Comparison of ENCODE assay signal across 12 cellular contexts in the genomic region with DNA sequence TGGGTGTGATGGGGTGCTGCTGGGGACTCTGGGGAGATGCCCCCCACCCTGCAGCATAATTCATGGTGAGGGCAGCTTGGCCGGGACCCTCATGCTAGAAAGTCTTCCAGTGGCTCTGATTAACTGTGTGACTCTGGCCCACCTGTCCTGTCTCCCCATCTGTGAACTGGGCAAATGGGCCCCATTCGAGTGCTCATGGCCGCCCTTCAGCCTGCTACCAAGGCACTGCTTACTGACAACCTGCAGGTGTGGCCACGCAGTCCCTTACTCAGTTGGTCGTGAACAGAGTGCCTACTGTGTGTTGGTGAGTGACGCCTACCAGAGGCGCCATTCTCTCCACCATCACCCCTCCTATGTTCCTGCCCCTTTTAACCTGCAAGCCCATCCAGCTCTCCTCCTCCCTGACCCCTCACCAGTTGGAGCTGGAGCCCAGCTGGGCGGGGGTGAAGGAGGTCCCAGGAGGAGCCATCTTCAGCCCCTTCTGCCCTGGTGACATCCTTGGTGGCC.
DNase-seq lines count a peak whose midpoint lies in the region; ATAC-seq, FAIRE-seq and TF ChIP-seq lines count a peak whose summit lies in the region.
"Had no signal": no experiment of that assay in that cellular context is flagged by ENCODE, and none has a peak within 500 bp of the region (broad histone marks: within the 10 kb centered on the region; RNA-seq: fewer than 3 reads in every experiment).

No MANE protein-coding gene starts in this region.

- peaks cover 95% of the 10 kb centered on the region for H3K4me1 Mint-ChIP-seq in neural progenitor cell

- H2AFZ ChIP-seq in endothelial cell of umbilical vein (ENCODE audit: low read depth, low read length) = no peak overlapping the region
- H2AFZ ChIP-seq in neural progenitor cell (replicated peaks) = no peak overlapping the region

- POLR2A ChIA-PET in endothelial cell of umbilical vein (lab: Charles Lee) = no interaction called here

- DNase-seq in heart right ventricle (no peak), Right ventricle myocardium superior (no peak), endothelial cell of umbilical vein (ENCODE audit: low read depth, low spot score) (no peak), neural progenitor cell (ENCODE audit: low spot score) (no peak), urothelium cell line (ENCODE audit: low spot score) (no peak), NCI-H2081 treated with DMSO at 0.1 percent for 48 hours (lab: John Stamatoyannopoulos, UW) (no peak), sciatic nerve (ENCODE audit: low spot score) (no peak), SW480 (ENCODE audit: low spot score) (no peak)
- DNase-seq: activated CD4-positive, CD25-positive, alpha-beta regulatory T cell treated with anti-CD3 and anti-CD28 coated beads, Interleukin-2, amount 50 U/mL, for 72 hours; activated T-cell treated with anti-CD3 and anti-CD28 coated beads for 4 hours; MV-4-11 had no signal

- H3K36me3 ChIP-seq in heart right ventricle = peaks cover 0 to 9% (median 0%) of the 10 kb centered on the region in 9 donors
- no peaks in the 10 kb centered on the region for H3K36me3 ChIP-seq in endothelial cell of umbilical vein (ENCODE audit: control insufficient read depth in 2 of 2, extremely low read depth in 1 of 2, insufficient read depth in 2 of 2, low read length in 2 of 2)
- H3K36me3 ChIP-seq in neural progenitor cell = no peaks in the 10 kb centered on the region

- H3K27ac Mint-ChIP-seq in neural progenitor cell = peak overlapping the region; percentile 91
- H3K27ac Mint-ChIP-seq: dendritic cell treated with granulocyte-macrophage colony-stimulating factor and Interleukin-4, amounts not matched to agents 40 ng/mL and 50 ng/mL, for 4 days had no signal

- TF ChIP-seq CTCF in heart right ventricle (IDR thresholded peaks at IDR 0.05) (no peak), endothelial cell of umbilical vein (IDR thresholded peaks at IDR 0.05; ENCODE audit: extremely low read depth in 1 of 2, insufficient read depth in 1 of 2, low read depth in 1 of 2, low read length in 2 of 2) (no peak), neural progenitor cell (IDR thresholded peaks at IDR 0.05) (no peak)

- H3K9me3 Mint-ChIP-seq in neural progenitor cell = no peaks in the 10 kb centered on the region
- H3K9me3 Mint-ChIP-seq: dendritic cell treated with granulocyte-macrophage colony-stimulating factor and Interleukin-4, amounts not matched to agents 40 ng/mL and 50 ng/mL, for 4 days had no signal

- no TSS peak for BruUV-seq in endothelial cell of umbilical vein (replicated peaks; lab: Mats Ljungman, UMichigan)

- no peak overlapping the region for H3K4me3 ChIP-seq in heart right ventricle
- no peak overlapping the region for H3K4me3 ChIP-seq in endothelial cell of umbilical vein (replicated peaks in 1 of 3; ENCODE audit: insufficient read depth in 1 of 3, low read depth in 1 of 3, low read length in 3 of 3)
- H3K4me3 ChIP-seq in neural progenitor cell = no peak overlapping the region

- FAIRE-seq in endothelial cell of umbilical vein (lab: Jason Lieb, UNC) (no peak), urothelium cell line (lab: Jason Lieb, UNC) (peak; percentile 5)

- H3K9me1 ChIP-seq in endothelial cell of umbilical vein (replicated peaks; ENCODE audit: control insufficient read depth, extremely low read depth, insufficient read depth, low read length) = no peaks in the 10 kb centered on the region

- peaks cover 10% of the 10 kb centered on the region for H3K27me3 Mint-ChIP-seq in neural progenitor cell (ENCODE audit: insufficient read depth, low read depth)
- H3K27me3 Mint-ChIP-seq: dendritic cell treated with granulocyte-macrophage colony-stimulating factor and Interleukin-4, amounts not matched to agents 40 ng/mL and 50 ng/mL, for 4 days had no signal

- H3K4me1 ChIP-seq in heart right ventricle (peaks cover 73 to 100% (median 93%) of the 10 kb centered on the region in 9 donors), endothelial cell of umbilical vein (ENCODE audit: control insufficient read depth, extremely low read depth, insufficient read depth, low read length) (peaks cover 55% of the 10 kb centered on the region), neural progenitor cell (peaks cover 51% of the 10 kb centered on the region)

- peak overlapping the region in 9 of 10 donors; percentile 24 to 91 (median 70) for H3K27ac ChIP-seq in heart right ventricle
- peak overlapping the region; percentile 64 for H3K27ac ChIP-seq in endothelial cell of umbilical vein (ENCODE audit: insufficient read depth, low read depth, low read length)
- H3K27ac ChIP-seq in neural progenitor cell = no peak overlapping the region

- H3K9ac ChIP-seq in endothelial cell of umbilical vein (replicated peaks; ENCODE audit: extremely low read depth, insufficient read depth, low read length) = peak overlapping the region; percentile 56
- H3K9ac ChIP-seq in neural progenitor cell = no peak overlapping the region

- ATAC-seq in heart right ventricle (no peak), Right ventricle myocardium superior (ENCODE audit: poor library complexity) (no peak), sciatic nerve (no peak)

- intact Hi-C loops in heart right ventricle (cut with DNase I) = loop anchor here in 1 of 10 donors (10.0 kb wide), 1 partner anchor 103 kb away; no protein-coding TSS in a partner anchor
- intact Hi-C loops in Right ventricle myocardium superior (cut with DNase I) = no loop called here
- intact Hi-C loops in endothelial cell of umbilical vein (cut with micrococcal nuclease) = loop anchor here (5.0 kb wide), 1 partner anchor 111 kb away; a partner anchor contains a TSS
- intact Hi-C loops in sciatic nerve (cut with DNase I) = no loop called here

- peak overlapping the region; percentile 78 for H3K4me3 Mint-ChIP-seq in neural progenitor cell
- H3K4me3 Mint-ChIP-seq: dendritic cell treated with granulocyte-macrophage colony-stimulating factor and Interleukin-4, amounts not matched to agents 40 ng/mL and 50 ng/mL, for 4 days had no signal

- no peak for TF ChIP-seq POLR2A in endothelial cell of umbilical vein (IDR thresholded peaks at IDR 0.05; ENCODE audit: low read depth, low read length)

- dilution Hi-C loops in endothelial cell of umbilical vein (cut with MboI; ENCODE audit: extremely low pct_ligation_motif_present, low sequenced_read_pairs) = no loop called here

- H4K20me1 ChIP-seq in endothelial cell of umbilical vein (replicated peaks; ENCODE audit: control insufficient read depth, extremely low read depth, insufficient read depth, low read length) (no peaks in the 10 kb centered on the region), neural progenitor cell (ENCODE audit: low read depth) (peaks cover 71% of the 10 kb centered on the region)

- WGBS in heart right ventricle, 2 donors = 82 to 84% methylated on average over 8 of the region's 8 CpGs

- H3K79me2 ChIP-seq in endothelial cell of umbilical vein (ENCODE audit: control insufficient read depth, insufficient read depth, low read length) = no peaks in the 10 kb centered on the region
- H3K79me2 ChIP-seq in neural progenitor cell (ENCODE audit: low read depth) = no peaks in the 10 kb centered on the region

- H3F3A ChIP-seq in neural progenitor cell (ENCODE audit: low read depth) = no peaks in the 10 kb centered on the region

- H3K4me2 ChIP-seq in endothelial cell of umbilical vein (ENCODE audit: insufficient read depth, low read length) = no peak overlapping the region
- H3K4me2 ChIP-seq in neural progenitor cell = peak overlapping the region; percentile 65

- H3K27me3 ChIP-seq in heart right ventricle = no peaks in the 10 kb centered on the region
- H3K27me3 ChIP-seq in endothelial cell of umbilical vein (ENCODE audit: control insufficient read depth in 2 of 2, insufficient read depth in 2 of 2, low read length in 2 of 2) = no peaks in the 10 kb centered on the region
- H3K27me3 ChIP-seq in neural progenitor cell = no peaks in the 10 kb centered on the region

- CTCF ChIA-PET in endothelial cell of umbilical vein (lab: Charles Lee) = interaction anchor here (2.8 to 4.7 kb wide), 2 partner anchors 14 to 17 kb away, joined by 7 to 26 read pairs; no protein-coding TSS in a partner anchor

- H3K36me3 Mint-ChIP-seq in neural progenitor cell = peaks cover 8% of the 10 kb centered on the region

- H3K9me3 ChIP-seq in heart right ventricle (no peaks in the 10 kb centered on the region), endothelial cell of umbilical vein (replicated peaks; ENCODE audit: control insufficient read depth, insufficient read depth, low read length) (no peaks in the 10 kb centered on the region), neural progenitor cell (ENCODE audit: low read depth) (no peaks in the 10 kb centered on the region)

TF ChIP-seq in endothelial cell of umbilical vein, 7 proteins besides CTCF, POLR2A, EP300 and RAD21:
- TF ChIP-seq FOS (IDR thresholded peaks at IDR 0.05; ENCODE audit: borderline replicate concordance, insufficient read depth, low read length) = no peak
- TF ChIP-seq GATA2 (IDR thresholded peaks at IDR 0.05; ENCODE audit: insufficient read depth, insufficient read length, low read depth, low read length) = no peak
- no peak for TF ChIP-seq POLR2AphosphoS5 (IDR thresholded peaks at IDR 0.05; ENCODE audit: insufficient read depth, low read depth, low read length)
